Comparison of ENCODE assay signal across 8 cellular contexts in genomic region chr10:119165171-119166110, GRCh38. TPM values are rescaled to one million over a fixed set of nuclear protein-coding genes. Genes with fewer than 3 reads are reported as not detected.
A peak's percentile ranks its signal among the peaks of the same experiment; 100 is the strongest.
DNase-seq lines count a peak whose midpoint lies in the region; ATAC-seq, FAIRE-seq and TF ChIP-seq lines count a peak whose summit lies in the region.

SFXN4 (minus strand) TSS chr10:119165714; CDS start chr10:119165647, 67 bp downstream.

- peaks cover 10 to 51% of the 10 kb centered on the region in 2 donors for H3K36me3 Mint-ChIP-seq in CD4-positive, alpha-beta memory T cell

- H3K27ac ChIP-seq in CD4-positive, alpha-beta memory T cell (ENCODE audit: low read depth, low read length): peak within 1 kb of the TSS; percentile 65
- peak within 1 kb of the TSS; percentile 59 for H3K27ac ChIP-seq in OCI-LY3 (ENCODE audit: low read length)
- peak within 1 kb of the TSS; percentile 88 for H3K27ac ChIP-seq in muscle layer of duodenum (ENCODE audit: low read length)

- TF ChIP-seq POLR2A in erythroblast (IDR thresholded peaks at IDR 0.05; ENCODE audit: low read length): peak; percentile 72

- H3K27me3 Mint-ChIP-seq in CD4-positive, alpha-beta memory T cell: no peaks in the 10 kb centered on the region

- FAIRE-seq in GM19239 (lab: Jason Lieb, UNC): peak; percentile 61

- no peaks in the 10 kb centered on the region for H3K9me3 Mint-ChIP-seq in CD4-positive, alpha-beta memory T cell

- peak within 1 kb of the TSS; percentile 81 for H3K9ac ChIP-seq in OCI-LY3 (ENCODE audit: low read length)

- no peaks in the 10 kb centered on the region for H3K27me3 ChIP-seq in CD4-positive, alpha-beta memory T cell (ENCODE audit: insufficient read depth, low read length)
- H3K27me3 ChIP-seq in OCI-LY3 (ENCODE audit: low read depth, low read length) (no peaks in the 10 kb centered on the region), muscle layer of duodenum (ENCODE audit: low read depth, low read length) (no peaks in the 10 kb centered on the region)

- intact Hi-C loops in CD4-positive, alpha-beta memory T cell (cut with micrococcal nuclease): loop anchor here (1.0 to 5.0 kb wide), 5 partner anchors 13 to 432 kb away; partner anchors contain the start of genes DENND10, GRK5 and PRDX3

- POLR2A ChIA-PET in CD4-positive, alpha-beta memory T cell (lab: Charles Lee; ENCODE audit: partially characterized antibody): interaction anchor here (0.7 to 3.4 kb wide), 15 partner anchors 11 to 410 kb away, joined by 3 to 16 read pairs (median 7); partner anchors contain the start of genes CACUL1, DENND10, EIF3A and GRK5

- TF ChIP-seq CTCF in OCI-LY3 (IDR thresholded peaks at IDR 0.05; ENCODE audit: low read depth, low read length): no peak

- H3K4me1 ChIP-seq in CD4-positive, alpha-beta memory T cell (ENCODE audit: insufficient read depth, low read length): peaks cover 20% of the 10 kb centered on the region
- H3K4me1 ChIP-seq in OCI-LY3 (ENCODE audit: low read length): peaks cover 12% of the 10 kb centered on the region
- peaks cover 11 to 18% of the 10 kb centered on the region in 2 donors for H3K4me1 ChIP-seq in muscle layer of duodenum (ENCODE audit: control insufficient read depth in 1 of 2, insufficient read depth in 2 of 2, low read length in 2 of 2)

- H3K4me3 Mint-ChIP-seq in CD4-positive, alpha-beta memory T cell: peak within 1 kb of the TSS; percentile 90 to 94 (median 92)

- H3K36me3 ChIP-seq in CD4-positive, alpha-beta memory T cell (ENCODE audit: insufficient read depth, low read length): peaks cover 22% of the 10 kb centered on the region
- H3K36me3 ChIP-seq in OCI-LY3 (replicated peaks; ENCODE audit: low read depth, low read length): peaks cover 9% of the 10 kb centered on the region
- peaks cover 34 to 36% of the 10 kb centered on the region in 2 donors for H3K36me3 ChIP-seq in muscle layer of duodenum (ENCODE audit: control insufficient read depth in 1 of 2, insufficient read depth in 2 of 2, low read length in 2 of 2)

- H3K9me3 ChIP-seq in CD4-positive, alpha-beta memory T cell (ENCODE audit: control insufficient read depth in 1 of 2, low read length in 2 of 2): no peaks in the 10 kb centered on the region
- no peaks in the 10 kb centered on the region for H3K9me3 ChIP-seq in OCI-LY3 (ENCODE audit: insufficient read depth, low read length)
- no peaks in the 10 kb centered on the region for H3K9me3 ChIP-seq in muscle layer of duodenum (ENCODE audit: control insufficient read depth in 1 of 2, low read length in 2 of 2)

- H4K20me1 ChIP-seq in OCI-LY3 (ENCODE audit: insufficient read depth, low read length): no peaks in the 10 kb centered on the region

- peak within 1 kb of the TSS; percentile 87 to 96 (median 95) for H3K27ac Mint-ChIP-seq in CD4-positive, alpha-beta memory T cell

- ATAC-seq in HG03439 (IDR thresholded peaks at IDR 0.05; ENCODE audit: unreplicated experiment): peak; percentile 82

- peak within 1 kb of the TSS; percentile 73 to 92 for H3K4me3 ChIP-seq in CD4-positive, alpha-beta memory T cell (ENCODE audit: low read length in 2 of 2)
- H3K4me3 ChIP-seq in OCI-LY3 (ENCODE audit: low read length) (peak within 1 kb of the TSS; percentile 99), muscle layer of duodenum (ENCODE audit: low read depth in 1 of 2, low read length in 2 of 2) (peak within 1 kb of the TSS; percentile 81 to 89)

- peak within 1 kb of the TSS; percentile 95 for H3K4me2 ChIP-seq in OCI-LY3 (ENCODE audit: low read length)

- CTCF ChIA-PET in CD4-positive, alpha-beta memory T cell (lab: Charles Lee; ENCODE audit: partially characterized antibody): interaction anchor here (0.6 to 1.6 kb wide), 6 partner anchors 8 to 350 kb away, joined by 3 to 8 read pairs (median 4); partner anchors contain the start of gene GRK5

- peaks cover 13% of the 10 kb centered on the region for H3K79me2 ChIP-seq in OCI-LY3 (ENCODE audit: low read length)

- peak within 1 kb of the TSS; percentile 92 for H2AFZ ChIP-seq in OCI-LY3 (ENCODE audit: low read depth, low read length)

- H3K4me1 Mint-ChIP-seq in CD4-positive, alpha-beta memory T cell: peaks cover 9 to 43% (median 27%) of the 10 kb centered on the region in 4 donors

- peak; percentile 76 to 87 (median 85) for DNase-seq in CD4-positive, alpha-beta memory T cell
- DNase-seq in GM19239 (ENCODE audit: insufficient read length, low spot score) (peak; percentile 78), activated T-cell treated with anti-CD3 and anti-CD28 coated beads for 24 hours (ENCODE audit: low read depth) (peak; percentile 76), erythroblast (lab: John Stamatoyannopoulos, UW) (peak; percentile 86 to 88)
- DNase-seq in stimulated activated CD8-positive, alpha-beta memory T cell treated with anti-CD3 and anti-CD28 coated beads, Interleukin-7, amount 100 ng/mL, for 4 hours (ENCODE audit: low read depth in 2 of 2): peak; percentile 45 to 74

RNA-seq across cellular contexts. Expression of gene SFXN4, which starts in this region (rescaled TPM):
- 10 to 100 TPM; 17.2 to 18.5 TPM for total RNA-seq in CD4-positive, alpha-beta memory T cell
- 10 to 100 TPM; 13.9 to 14.0 TPM for polyA plus RNA-seq in CD4-positive, alpha-beta memory T cell

Comparison
In these comparisons a context has a peak if more than half of its experiments do, and no peak if none do; other contexts are left out.
1. Peak in every context shown above with its lines: DNase-seq, ATAC-seq, H3K4me3 ChIP-seq and H3K27ac ChIP-seq.